Comparison of ENCODE assay signal across 10 cellular contexts in genomic region chr20:35311409-35311808, GRCh38. TPM values are rescaled to one million over a fixed set of nuclear protein-coding genes. Genes with fewer than 3 reads are reported as not detected.
DNase-seq lines count a peak whose midpoint lies in the region; ATAC-seq and TF ChIP-seq lines count a peak whose summit lies in the region.
"Had no signal": no experiment of that assay in that cellular context is flagged by ENCODE, and none has a peak within 500 bp of the region (broad histone marks: within the 10 kb centered on the region; RNA-seq: fewer than 3 reads in every experiment).

No MANE protein-coding gene starts in this region.

- peaks cover 0 to 24% of the 10 kb centered on the region in 2 donors for H3K4me1 ChIP-seq in right atrium auricular region

- H3K4me3 ChIP-seq in fibroblast of the aortic adventitia (ENCODE audit: low read depth, low read length) (no peak overlapping the region), right atrium auricular region (no peak overlapping the region)

- H3K9me3 ChIP-seq in right atrium auricular region, result no peaks in the 10 kb centered on the region

- TF ChIP-seq CTCF in fibroblast of the aortic adventitia (IDR thresholded peaks at IDR 0.05; ENCODE audit: insufficient read depth, low read length), result no peak
- TF ChIP-seq CTCF in right atrium auricular region (IDR thresholded peaks at IDR 0.05), result no peak

- H3K36me3 ChIP-seq in right atrium auricular region, result peaks cover 1% of the 10 kb centered on the region

- no peak overlapping the region for H3K27ac ChIP-seq in right atrium auricular region

- no peaks in the 10 kb centered on the region for H3K27me3 ChIP-seq in right atrium auricular region

- DNase-seq in NK-92 treated with Interleukin-12 subunit alpha and Interleukin-12 subunit beta, amount 100 ng/mL, for 24 hours (lab: John Stamatoyannopoulos, UW), result peak; percentile 69
- no peak for DNase-seq in NK-92 (lab: John Stamatoyannopoulos, UW; ENCODE audit: unreplicated experiment)
- DNase-seq in activated CD4-positive, alpha-beta T cell treated with anti-CD3 and anti-CD28 coated beads, Interleukin-2, amount 50 U/mL, for 24 hours (ENCODE audit: low read depth in 1 of 2, low spot score in 1 of 2), result peak; percentile 21 to 52
- DNase-seq in fibroblast of the aortic adventitia (ENCODE audit: low read depth), result peak; percentile 43
- peak; percentile 40 to 77 for DNase-seq in stimulated activated CD8-positive, alpha-beta memory T cell treated with anti-CD3 and anti-CD28 coated beads, Interleukin-2, amount 100 ng/mL, for 48 hours (ENCODE audit: low read depth in 2 of 2)
- DNase-seq in right atrium auricular region (ENCODE audit: low spot score), result no peak
- DNase-seq: NCI-H2029 treated with DMSO at 0.1 percent for 48 hours; stimulated activated naive B cell treated with anti-CD40 and anti-IgM and Interleukin-4, amounts not matched to agents 10 μg/mL and 1 μg/mL and 100 μg/mL, for 72 hours had no signal

- ATAC-seq in HG03432 (IDR thresholded peaks at IDR 0.05; ENCODE audit: unreplicated experiment), result no peak
- ATAC-seq in HG03095 (IDR thresholded peaks at IDR 0.05; ENCODE audit: unreplicated experiment), result no peak
- ATAC-seq: stimulated activated naive B cell treated with anti-CD40 and anti-IgM and Interleukin-4, amounts not matched to agents 10 μg/mL and 1 μg/mL and 100 μg/mL, for 72 hours had no signal

RNA-seq across cellular contexts. Expression of gene FAM83C, which starts 19.2 kb away (rescaled TPM):
- total RNA-seq in fibroblast of the aortic adventitia (ENCODE audit: low replicate concordance), result not detected in 2 replicates
- total RNA-seq in right atrium auricular region, result not detected

RNA-seq across cellular contexts. Expression of gene EIF6, which starts 26.8 kb away (rescaled TPM):
- total RNA-seq in fibroblast of the aortic adventitia (ENCODE audit: low replicate concordance) (17.0 and 120 TPM in 2 replicates), right atrium auricular region (10 to 100 TPM; 23.0 to 44.3 TPM)

RNA-seq across cellular contexts. Expression of gene MMP24OS, which starts 33.5 kb away (rescaled TPM):
- total RNA-seq in fibroblast of the aortic adventitia (ENCODE audit: low replicate concordance) (18.3 and 28.7 TPM in 2 replicates), right atrium auricular region (10 to 100 TPM; 11.9 to 24.2 TPM)

Comparison
In these comparisons a context has a peak if more than half of its experiments do, and no peak if none do; other contexts are left out.
1. DNase-seq: peak in NK-92 treated with Interleukin-12 subunit alpha and Interleukin-12 subunit beta, amount 100 ng/mL, for 24 hours (single experiment), activated CD4-positive, alpha-beta T cell treated with anti-CD3 and anti-CD28 coated beads, Interleukin-2, amount 50 U/mL, for 24 hours (2 of 2), fibroblast of the aortic adventitia (single experiment) and stimulated activated CD8-positive, alpha-beta memory T cell treated with anti-CD3 and anti-CD28 coated beads, Interleukin-2, amount 100 ng/mL, for 48 hours (2 of 2); none in NK-92 (single experiment) and right atrium auricular region (single experiment).